ENCODE assay signal across 21 cellular contexts in the genomic region with DNA sequence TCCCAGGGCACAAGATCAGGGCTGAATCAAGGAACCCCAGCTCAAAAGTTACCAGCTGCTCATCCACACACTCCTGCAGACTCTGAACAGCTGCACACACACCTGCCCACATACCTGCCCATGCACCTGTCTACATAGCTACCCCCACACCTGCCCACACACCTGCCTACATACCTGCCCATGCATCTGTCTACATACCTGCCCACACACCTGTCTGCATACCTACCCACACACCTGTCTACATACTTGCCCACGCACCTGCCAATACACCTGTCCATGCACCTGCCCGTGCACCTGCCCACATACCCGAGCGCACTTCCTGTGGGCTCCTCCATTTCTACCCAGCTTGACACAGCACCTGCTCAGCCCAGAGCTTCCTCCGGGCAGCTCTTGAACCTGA.
"Had no signal": no experiment of that assay in that cellular context is flagged by ENCODE, and none has a peak within 500 bp of the region (broad histone marks: within the 10 kb centered on the region; RNA-seq: fewer than 3 reads in every experiment).

No MANE protein-coding gene starts in this region.

- H3K27ac ChIP-seq: body of pancreas, esophagus squamous epithelium, heart right ventricle, left ventricle myocardium inferior, neutrophil, pancreas, testis had no signal

- H3K27ac Mint-ChIP-seq: activated CD4-positive, alpha-beta memory T cell treated with anti-CD3 and anti-CD28 coated beads for 36 hours; activated CD4-positive, alpha-beta T cell treated with anti-CD3 and anti-CD28 coated beads for 36 hours; activated CD8-positive, alpha-beta memory T cell treated with anti-CD3 and anti-CD28 coated beads, Interleukin-2, amount 10 ng/mL, durations not matched to agents 7 days and 5 days; activated naive CD8-positive, alpha-beta T cell treated with anti-CD3 and anti-CD28 coated beads, Interleukin-2, amount 10 ng/mL, durations not matched to agents 7 days and 5 days; effector memory CD8-positive, alpha-beta T cell; stimulated activated effector memory CD8-positive, alpha-beta T cell treated with anti-CD3 and anti-CD28 coated beads, Interleukin-12 subunit alpha, Interleukin-12 subunit beta, amount 100 ng/mL, for 72 hours; type B pancreatic cell; WTC11 had no signal

- H3K9me3 ChIP-seq: body of pancreas, esophagus squamous epithelium, heart right ventricle, left ventricle myocardium inferior, neutrophil, pancreas, testis had no signal

- H3K4me1 Mint-ChIP-seq: activated CD4-positive, alpha-beta T cell treated with anti-CD3 and anti-CD28 coated beads for 36 hours; activated CD8-positive, alpha-beta memory T cell treated with anti-CD3 and anti-CD28 coated beads, Interleukin-2, amount 10 ng/mL, durations not matched to agents 7 days and 5 days; activated naive CD8-positive, alpha-beta T cell treated with anti-CD3 and anti-CD28 coated beads, Interleukin-2, amount 10 ng/mL, durations not matched to agents 7 days and 5 days; stimulated activated effector memory CD8-positive, alpha-beta T cell treated with anti-CD3 and anti-CD28 coated beads, Interleukin-12 subunit alpha, Interleukin-12 subunit beta, amount 100 ng/mL, for 72 hours; WTC11 had no signal

- H3K36me3 ChIP-seq: esophagus squamous epithelium, heart right ventricle, left ventricle myocardium inferior, neutrophil, pancreas had no signal

- H3K4me3 Mint-ChIP-seq: activated CD4-positive, alpha-beta memory T cell treated with anti-CD3 and anti-CD28 coated beads for 36 hours; activated CD4-positive, alpha-beta T cell treated with anti-CD3 and anti-CD28 coated beads for 36 hours; activated CD8-positive, alpha-beta memory T cell treated with anti-CD3 and anti-CD28 coated beads, Interleukin-2, amount 10 ng/mL, durations not matched to agents 7 days and 5 days; activated naive CD8-positive, alpha-beta T cell treated with anti-CD3 and anti-CD28 coated beads, Interleukin-2, amount 10 ng/mL, durations not matched to agents 7 days and 5 days; effector memory CD8-positive, alpha-beta T cell; naive thymus-derived CD8-positive, alpha-beta T cell; stimulated activated effector memory CD8-positive, alpha-beta T cell treated with anti-CD3 and anti-CD28 coated beads, Interleukin-12 subunit alpha, Interleukin-12 subunit beta, amount 100 ng/mL, for 72 hours; type B pancreatic cell; WTC11 had no signal

- H3K27me3 ChIP-seq: body of pancreas, pancreas, testis had no signal

- H3K4me3 ChIP-seq: body of pancreas, esophagus squamous epithelium, heart right ventricle, left ventricle myocardium inferior, pancreas, smooth muscle cell, testis had no signal

- H3K36me3 Mint-ChIP-seq: activated CD4-positive, alpha-beta memory T cell treated with anti-CD3 and anti-CD28 coated beads for 36 hours; activated CD8-positive, alpha-beta memory T cell treated with anti-CD3 and anti-CD28 coated beads, Interleukin-2, amount 10 ng/mL, durations not matched to agents 7 days and 5 days; activated naive CD8-positive, alpha-beta T cell treated with anti-CD3 and anti-CD28 coated beads, Interleukin-2, amount 10 ng/mL, durations not matched to agents 7 days and 5 days; naive thymus-derived CD8-positive, alpha-beta T cell; stimulated activated effector memory CD8-positive, alpha-beta T cell treated with anti-CD3 and anti-CD28 coated beads, Interleukin-12 subunit alpha, Interleukin-12 subunit beta, amount 100 ng/mL, for 72 hours; type B pancreatic cell; WTC11 had no signal

- H3K9me3 Mint-ChIP-seq: activated CD4-positive, alpha-beta memory T cell treated with anti-CD3 and anti-CD28 coated beads for 36 hours; activated naive CD8-positive, alpha-beta T cell treated with anti-CD3 and anti-CD28 coated beads, Interleukin-2, amount 10 ng/mL, durations not matched to agents 7 days and 5 days; effector memory CD8-positive, alpha-beta T cell; stimulated activated effector memory CD8-positive, alpha-beta T cell treated with anti-CD3 and anti-CD28 coated beads, Interleukin-12 subunit alpha, Interleukin-12 subunit beta, amount 100 ng/mL, for 72 hours; type B pancreatic cell; WTC11 had no signal

- H3K4me1 ChIP-seq: body of pancreas, heart right ventricle, left ventricle myocardium inferior, pancreas, testis had no signal

- DNase-seq: activated CD4-positive, alpha-beta memory T cell treated with anti-CD3 and anti-CD28 coated beads for 36 hours; activated CD4-positive, alpha-beta T cell treated with anti-CD3 and anti-CD28 coated beads for 36 hours; activated CD8-positive, alpha-beta memory T cell treated with anti-CD3 and anti-CD28 coated beads, Interleukin-2, amount 10 ng/mL, durations not matched to agents 7 days and 5 days; activated naive CD4-positive, alpha-beta T cell; activated naive CD8-positive, alpha-beta T cell treated with anti-CD3 and anti-CD28 coated beads, Interleukin-2, amount 10 ng/mL, durations not matched to agents 7 days and 5 days; body of pancreas; effector memory CD8-positive, alpha-beta T cell; esophagus squamous epithelium; heart right ventricle; kidney glomerular epithelial cell; left ventricle myocardium inferior; naive thymus-derived CD8-positive, alpha-beta T cell; pancreas; stimulated activated CD4-positive, alpha-beta T cell treated with anti-CD3 and anti-CD28 coated beads, Interleukin-4, amount 100 ng/mL, for 1 hour; testis had no signal

- ATAC-seq: activated CD4-positive, alpha-beta T cell treated with anti-CD3 and anti-CD28 coated beads for 36 hours; activated CD8-positive, alpha-beta memory T cell treated with anti-CD3 and anti-CD28 coated beads, Interleukin-2, amount 10 ng/mL, durations not matched to agents 7 days and 5 days; body of pancreas; effector memory CD8-positive, alpha-beta T cell; heart right ventricle; naive thymus-derived CD8-positive, alpha-beta T cell; pancreas; sciatic nerve; stimulated activated effector memory CD8-positive, alpha-beta T cell treated with anti-CD3 and anti-CD28 coated beads, Interleukin-12 subunit alpha, Interleukin-12 subunit beta, amount 100 ng/mL, for 72 hours; WTC11 had no signal

- H3K4me2 ChIP-seq: smooth muscle cell had no signal
